Comparison of ENCODE assay signal across 17 cellular contexts in genomic region chr6:37047421-37047931, GRCh38. TPM values are rescaled to one million over a fixed set of nuclear protein-coding genes. Genes with fewer than 3 reads are reported as not detected.
DNase-seq lines count a peak whose midpoint lies in the region; ATAC-seq and TF ChIP-seq lines count a peak whose summit lies in the region.
"Had no signal": no experiment of that assay in that cellular context is flagged by ENCODE, and none has a peak within 500 bp of the region (broad histone marks: within the 10 kb centered on the region; RNA-seq: fewer than 3 reads in every experiment).

No MANE protein-coding gene starts in this region.

- CTCF ChIA-PET in T-cell (lab: Charles Lee) = interaction anchor here (0.5 to 8.9 kb wide), 9 partner anchors 17 to 164 kb away, joined by 3 to 74 read pairs (median 4); partner anchors contain the start of gene PIM1 (in 1 of the 2)

- no peaks in the 10 kb centered on the region for H3K36me3 ChIP-seq in body of pancreas (replicated peaks in 1 of 2; ENCODE audit: insufficient read depth in 1 of 2, low read depth in 2 of 2)
- H3K36me3 ChIP-seq: gastroesophageal sphincter, prostate gland had no signal

- ATAC-seq in left ventricle myocardium superior (no peak), T-cell (replicated peaks in 1 of 4) (no peak), body of pancreas (no peak), SK-N-SH treated with all-trans-retinoic acid at 6 μM for 48 hours (no peak)
- ATAC-seq in stimulated activated naive B cell treated with anti-CD40 and anti-IgM and Interleukin-4, amounts not matched to agents 10 μg/mL and 1 μg/mL and 100 μg/mL, for 72 hours (replicated peaks) = no peak
- ATAC-seq: gastroesophageal sphincter had no signal

- H3K4me3 ChIP-seq in body of pancreas = no peak overlapping the region
- H3K4me3 ChIP-seq: gastroesophageal sphincter, prostate gland had no signal

- no peaks in the 10 kb centered on the region for H3K27me3 ChIP-seq in body of pancreas
- H3K27me3 ChIP-seq: gastroesophageal sphincter had no signal

- peak overlapping the region in 2 of 3 donors; percentile 36 to 72 for H3K4me3 Mint-ChIP-seq in T-cell
- no peak overlapping the region for H3K4me3 Mint-ChIP-seq in stimulated activated naive B cell treated with anti-CD40 and anti-IgM and Interleukin-4, amounts not matched to agents 10 μg/mL and 1 μg/mL and 100 μg/mL, for 72 hours

- DNase-seq in cardiac septum (ENCODE audit: low spot score) = peak; percentile 58
- no peak for DNase-seq in left ventricle myocardium superior
- no peak for DNase-seq in T-cell
- no peak for DNase-seq in body of pancreas
- no peak for DNase-seq in stimulated activated naive B cell treated with anti-CD40 and anti-IgM and Interleukin-4, amounts not matched to agents 10 μg/mL and 1 μg/mL and 100 μg/mL, for 72 hours
- DNase-seq in OCI-M1 (lab: John Stamatoyannopoulos, UW) = no peak
- no peak for DNase-seq in DMS79 treated with DMSO at 0.1 percent for 48 hours (lab: John Stamatoyannopoulos, UW)
- DNase-seq: activated CD4-positive, CD25-positive, alpha-beta regulatory T cell; activated T-cell treated with anti-CD3 and anti-CD28 coated beads for 4 hours; anterior cingulate cortex; DMS 273 treated with DMSO at 0.1 percent for 48 hours; NCI-H1436; stimulated activated CD4-positive, alpha-beta T cell treated with anti-CD3 and anti-CD28 coated beads, Interleukin-12 subunit alpha, Interleukin-12 subunit beta, amount 100 ng/mL, for 4 hours had no signal

- H3K27ac Mint-ChIP-seq in T-cell = peak overlapping the region; percentile 94 to 95
- H3K27ac Mint-ChIP-seq in stimulated activated naive B cell treated with anti-CD40 and anti-IgM and Interleukin-4, amounts not matched to agents 10 μg/mL and 1 μg/mL and 100 μg/mL, for 72 hours = peak overlapping the region; percentile 72

- H3K27ac ChIP-seq in body of pancreas = peak overlapping the region in 3 of 4 donors; percentile 26 to 77 (median 44)
- H3K27ac ChIP-seq: gastroesophageal sphincter, prostate gland had no signal

- POLR2A ChIA-PET in T-cell (lab: Charles Lee) = no interaction called here

- TF ChIP-seq POLR2A in body of pancreas (IDR thresholded peaks at IDR 0.05) = no peak

- H3K4me1 Mint-ChIP-seq in T-cell = peaks cover 68 to 72% (median 68%) of the 10 kb centered on the region in 3 donors
- peaks cover 41 to 54% of the 10 kb centered on the region in 2 donors for H3K4me1 Mint-ChIP-seq in stimulated activated naive B cell treated with anti-CD40 and anti-IgM and Interleukin-4, amounts not matched to agents 10 μg/mL and 1 μg/mL and 100 μg/mL, for 72 hours

- 87 to 88% methylated on average over 6 to 8 of the region's 8 CpGs for WGBS in body of pancreas, 2 donors

- peaks cover 61% of the 10 kb centered on the region for H3K4me1 ChIP-seq in body of pancreas
- H3K4me1 ChIP-seq: prostate gland had no signal

- H3K27me3 Mint-ChIP-seq in T-cell = no peaks in the 10 kb centered on the region
- H3K27me3 Mint-ChIP-seq in stimulated activated naive B cell treated with anti-CD40 and anti-IgM and Interleukin-4, amounts not matched to agents 10 μg/mL and 1 μg/mL and 100 μg/mL, for 72 hours = no peaks in the 10 kb centered on the region

- intact Hi-C loops in cardiac septum (cut with DNase I) (no loop called here), left ventricle myocardium superior (cut with micrococcal nuclease) (no loop called here), body of pancreas (cut with DNase I) (no loop called here)

- TF ChIP-seq CTCF in body of pancreas (IDR thresholded peaks at IDR 0.05) = no peak

- H3K9me3 Mint-ChIP-seq in T-cell = no peaks in the 10 kb centered on the region
- H3K9me3 Mint-ChIP-seq in stimulated activated naive B cell treated with anti-CD40 and anti-IgM and Interleukin-4, amounts not matched to agents 10 μg/mL and 1 μg/mL and 100 μg/mL, for 72 hours = no peaks in the 10 kb centered on the region

- no peaks in the 10 kb centered on the region for H3K36me3 Mint-ChIP-seq in T-cell
- peaks cover 0 to 3% of the 10 kb centered on the region in 2 donors for H3K36me3 Mint-ChIP-seq in stimulated activated naive B cell treated with anti-CD40 and anti-IgM and Interleukin-4, amounts not matched to agents 10 μg/mL and 1 μg/mL and 100 μg/mL, for 72 hours

- H3K9me3 ChIP-seq in body of pancreas = no peaks in the 10 kb centered on the region
- H3K9me3 ChIP-seq: gastroesophageal sphincter, prostate gland had no signal

TF ChIP-seq in SK-N-SH treated with all-trans-retinoic acid at 6 μM for 48 hours, 23 proteins besides CTCF, POLR2A, EP300 and RAD21:
- no peak for TF ChIP-seq CSRNP3 (CRISPR knock-in tag; IDR thresholded peaks at IDR 0.05)

RNA-seq across cellular contexts. Expression of gene FGD2, which starts 42.0 kb away (rescaled TPM):
- 2.3 TPM for total RNA-seq in cardiac septum
- 8.0 TPM for total RNA-seq in left ventricle myocardium superior
- 10 to 100 TPM in 1 of 5 donors, 1 to 10 TPM in 4; 2.8 to 11.1 (median 3.3) TPM for total RNA-seq in T-cell
- 10 to 100 TPM; 10.1 to 11.9 TPM for total RNA-seq in body of pancreas
- total RNA-seq: epithelial cell of proximal tubule had no signal

Comparison
In these comparisons a context has a peak if more than half of its experiments do, and no peak if none do; other contexts are left out.
1. H3K4me3 Mint-ChIP-seq: peak in T-cell (2 of 3); none in stimulated activated naive B cell treated with anti-CD40 and anti-IgM and Interleukin-4, amounts not matched to agents 10 μg/mL and 1 μg/mL and 100 μg/mL, for 72 hours (0 of 2).